In the genomic region with DNA sequence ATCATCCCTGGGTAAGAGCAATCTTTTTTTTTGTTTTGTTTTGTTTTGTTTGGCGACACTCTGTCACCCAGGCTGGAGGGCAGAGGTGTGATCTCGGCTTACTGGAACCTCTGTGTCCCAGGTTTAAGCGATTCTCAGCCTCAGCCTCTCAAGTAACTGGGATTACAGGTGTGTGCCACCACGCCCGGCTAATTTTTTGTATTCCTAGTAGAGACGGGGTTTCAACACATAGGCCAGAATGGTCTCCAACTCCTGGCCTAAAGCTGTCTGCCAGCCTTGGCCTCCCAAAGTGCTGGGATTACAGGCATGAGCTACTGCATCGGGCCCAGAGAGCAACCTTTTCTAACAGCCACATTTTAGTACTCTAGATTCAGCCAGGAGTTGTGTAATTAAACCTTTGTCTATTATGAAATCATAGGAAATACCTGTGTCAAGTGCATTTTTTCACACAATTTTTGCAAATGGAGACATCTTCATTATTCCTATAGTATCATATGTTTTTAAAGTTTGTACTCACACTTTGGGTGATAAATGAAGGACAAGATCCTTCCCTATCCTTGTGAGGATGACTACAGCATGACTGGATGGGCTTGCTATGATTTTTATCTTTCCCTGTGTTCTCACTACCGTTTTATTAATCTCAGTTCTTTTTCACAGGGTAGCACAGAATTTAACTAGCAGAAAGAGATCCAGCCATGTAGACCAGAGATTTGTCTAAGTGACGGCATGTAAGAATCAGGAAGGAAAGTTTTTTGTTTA, we compare ENCODE assay signal across 8 cellular contexts.
DNase-seq lines count a peak whose midpoint lies in the region; ATAC-seq and TF ChIP-seq lines count a peak whose summit lies in the region.

No MANE protein-coding gene starts in this region.

- H3K27me3 ChIP-seq in hepatocyte: no peaks in the 10 kb centered on the region
- H3K27me3 ChIP-seq in tibial artery: peaks cover 0 to 4% of the 10 kb centered on the region in 2 donors

- H3K4me3 ChIP-seq in hepatocyte (peak overlapping the region; percentile 65), tibial artery (no peak overlapping the region)

- WGBS in hepatocyte (ENCODE audit: low lambda C conversion rate, missing lambda C conversion rate): 72% methylated on average over 9 of the region's 9 CpGs

- POLR2A ChIA-PET in activated B cell treated with CpG ODN at 0.5 μM for 24 hours (lab: Charles Lee): interaction anchor here (1.0 to 11.7 kb wide), 15 partner anchors 8 to 1726 kb away, joined by 3 to 1167 read pairs (median 8); a partner anchor contains a TSS

- H3K9me3 Mint-ChIP-seq in activated T-cell treated with anti-CD3 and anti-CD28 coated beads, Interleukin-2, amount 50 U/mL, for 4 hours: no peaks in the 10 kb centered on the region
- peaks cover 3% of the 10 kb centered on the region for H3K9me3 Mint-ChIP-seq in activated B cell treated with CpG ODN at 0.5 μM for 24 hours

- H3K36me3 Mint-ChIP-seq in activated T-cell treated with anti-CD3 and anti-CD28 coated beads, Interleukin-2, amount 50 U/mL, for 4 hours (ENCODE audit: insufficient read depth): no peaks in the 10 kb centered on the region
- peaks cover 21% of the 10 kb centered on the region for H3K36me3 Mint-ChIP-seq in activated B cell treated with CpG ODN at 0.5 μM for 24 hours (ENCODE audit: low read depth)

- H3K4me2 ChIP-seq in hepatocyte: peak overlapping the region; percentile 88

- no peak for ATAC-seq in activated T-cell treated with anti-CD3 and anti-CD28 coated beads, Interleukin-2, amount 50 U/mL, for 4 hours
- no peak for ATAC-seq in activated B cell treated with CpG ODN at 0.5 μM for 24 hours (ENCODE audit: low read depth)
- ATAC-seq in GM18867 (IDR thresholded peaks at IDR 0.05; ENCODE audit: unreplicated experiment): no peak
- no peak for ATAC-seq in HG03520 (IDR thresholded peaks at IDR 0.05; ENCODE audit: unreplicated experiment)

- H3K27ac ChIP-seq in hepatocyte: peak overlapping the region; percentile 95
- H3K27ac ChIP-seq in tibial artery: peak overlapping the region; percentile 72 to 74

- H3K27me3 Mint-ChIP-seq in activated T-cell treated with anti-CD3 and anti-CD28 coated beads, Interleukin-2, amount 50 U/mL, for 4 hours (ENCODE audit: low read depth): no peaks in the 10 kb centered on the region
- H3K27me3 Mint-ChIP-seq in activated B cell treated with CpG ODN at 0.5 μM for 24 hours: no peaks in the 10 kb centered on the region

- H3K4me1 Mint-ChIP-seq in activated T-cell treated with anti-CD3 and anti-CD28 coated beads, Interleukin-2, amount 50 U/mL, for 4 hours (ENCODE audit: low read depth): peaks cover 34% of the 10 kb centered on the region
- H3K4me1 Mint-ChIP-seq in activated B cell treated with CpG ODN at 0.5 μM for 24 hours: peaks cover 37% of the 10 kb centered on the region

- H3K9me3 ChIP-seq in hepatocyte (ENCODE audit: low read depth) (no peaks in the 10 kb centered on the region), tibial artery (no peaks in the 10 kb centered on the region)

- peak overlapping the region; percentile 84 for H3K4me3 Mint-ChIP-seq in activated T-cell treated with anti-CD3 and anti-CD28 coated beads, Interleukin-2, amount 50 U/mL, for 4 hours
- peak overlapping the region; percentile 92 for H3K4me3 Mint-ChIP-seq in activated B cell treated with CpG ODN at 0.5 μM for 24 hours

- H3K4me1 ChIP-seq in hepatocyte (ENCODE audit: insufficient read depth): peaks cover 14% of the 10 kb centered on the region
- peaks cover 0 to 8% (median 2%) of the 10 kb centered on the region in 4 donors for H3K4me1 ChIP-seq in tibial artery

- no peaks in the 10 kb centered on the region for H4K20me1 ChIP-seq in hepatocyte (ENCODE audit: insufficient read depth, poor library complexity, severe bottlenecking)

- DNase-seq in activated T-cell treated with anti-CD3 and anti-CD28 coated beads, Interleukin-2, amount 50 U/mL, for 4 hours: no peak
- no peak for DNase-seq in activated T-cell treated with anti-CD3 and anti-CD28 coated beads for 4 hours
- no peak for DNase-seq in activated B cell treated with CpG ODN at 0.5 μM for 24 hours
- DNase-seq in hepatocyte (ENCODE audit: low spot score): no peak
- no peak for DNase-seq in tibial artery
- no peak for DNase-seq in activated CD8-positive, alpha-beta memory T cell treated with anti-CD3 and anti-CD28 coated beads for 24 hours

- peak overlapping the region; percentile 97 for H3K27ac Mint-ChIP-seq in activated B cell treated with CpG ODN at 0.5 μM for 24 hours

- H3K9me2 ChIP-seq in hepatocyte (replicated peaks; ENCODE audit: insufficient read depth): no peaks in the 10 kb centered on the region

- no peaks in the 10 kb centered on the region for H3K36me3 ChIP-seq in hepatocyte (replicated peaks; ENCODE audit: insufficient read depth, low read depth)
- H3K36me3 ChIP-seq in tibial artery: no peaks in the 10 kb centered on the region

- no peak overlapping the region for H2AFZ ChIP-seq in hepatocyte

- no peak for TF ChIP-seq CTCF in activated B cell treated with CpG ODN at 0.5 μM for 24 hours (IDR thresholded peaks at IDR 0.05)
- no peak for TF ChIP-seq CTCF in hepatocyte (IDR thresholded peaks at IDR 0.05; ENCODE audit: poor library complexity)
- TF ChIP-seq CTCF in tibial artery (IDR thresholded peaks at IDR 0.05): no peak

- CTCF ChIA-PET in activated B cell treated with CpG ODN at 0.5 μM for 24 hours (lab: Charles Lee): interaction anchor here (1.0 kb wide), 1 partner anchor 34 kb away, joined by 3 read pairs; no protein-coding TSS in a partner anchor

- intact Hi-C loops in activated B cell treated with CpG ODN at 0.5 μM for 24 hours (cut with micrococcal nuclease): loop anchor here (10.0 kb wide), 2 partner anchors 1585 to 1805 kb away; a partner anchor contains a TSS
- intact Hi-C loops in tibial artery (cut with DNase I; ENCODE audit: low total_unique reads): loop anchor here (10.0 kb wide), 1 partner anchor 1805 kb away; a partner anchor contains a TSS

- peaks cover 60% of the 10 kb centered on the region for H3K79me2 ChIP-seq in hepatocyte
